In the genomic region with DNA sequence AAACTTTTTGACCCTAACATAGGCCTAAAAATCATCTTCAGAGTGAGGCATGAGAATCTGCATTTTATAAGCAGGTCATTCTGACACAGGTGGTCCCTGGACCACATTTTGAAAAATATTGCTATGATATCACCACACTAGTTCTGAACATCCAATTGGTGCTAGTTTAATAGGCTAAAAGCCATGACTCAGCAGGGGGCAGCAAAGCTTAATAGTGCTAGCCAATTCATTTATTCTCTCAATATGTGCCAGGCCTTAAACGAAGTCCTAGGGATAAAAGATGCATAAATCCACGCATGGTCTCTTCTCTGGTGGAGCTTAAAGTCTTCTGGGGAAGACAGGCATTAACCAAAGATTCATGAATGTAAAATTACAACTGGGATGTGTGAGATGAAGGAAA, we compare ENCODE assay signal across 9 cellular contexts. TPM values are rescaled to one million over a fixed set of nuclear protein-coding genes. Genes with fewer than 3 reads are reported as not detected.
A peak's percentile ranks its signal among the peaks of the same experiment; 100 is the strongest.
DNase-seq lines count a peak whose midpoint lies in the region; ATAC-seq and TF ChIP-seq lines count a peak whose summit lies in the region.
"Had no signal": no experiment of that assay in that cellular context is flagged by ENCODE, and none has a peak within 500 bp of the region (broad histone marks: within the 10 kb centered on the region; RNA-seq: fewer than 3 reads in every experiment).

No MANE protein-coding gene starts in this region.

- H3K79me2 ChIP-seq in OCI-LY7 (ENCODE audit: insufficient read depth, low read depth, low read length), result no peaks in the 10 kb centered on the region

- no peak for ATAC-seq in HG03521 (IDR thresholded peaks at IDR 0.05; ENCODE audit: unreplicated experiment)

- no peaks in the 10 kb centered on the region for H3K36me3 ChIP-seq in OCI-LY7 (ENCODE audit: insufficient read depth, low read length)
- no peaks in the 10 kb centered on the region for H3K36me3 ChIP-seq in testis (ENCODE audit: low read depth, missing control alignments)

- H3K4me1 Mint-ChIP-seq in activated naive CD4-positive, alpha-beta T cell treated with anti-CD3 and anti-CD28 coated beads, Interleukin-2, amount 10 ng/mL, durations not matched to agents 7 days and 5 days, result no peaks in the 10 kb centered on the region

- CTCF ChIA-PET in activated naive CD4-positive, alpha-beta T cell treated with anti-CD3 and anti-CD28 coated beads, Interleukin-2, amount 10 ng/mL, durations not matched to agents 7 days and 5 days (lab: Charles Lee), result interaction anchor here (0.9 to 1.9 kb wide), 4 partner anchors 8 to 81 kb away, joined by 3 to 8 read pairs (median 4); no protein-coding TSS in a partner anchor
- CTCF ChIA-PET in OCI-LY7 (lab: Charles Lee; ENCODE audit: unreplicated experiment), result no interaction called here

- H3K27ac ChIP-seq in OCI-LY7 (ENCODE audit: low read depth, low read length, poor library complexity, severe bottlenecking) (no peak overlapping the region), testis (no peak overlapping the region)

- H3K9me2 ChIP-seq in OCI-LY7 (ENCODE audit: insufficient read depth, low read length), result no peaks in the 10 kb centered on the region

- H3K4me3 ChIP-seq in OCI-LY7 (ENCODE audit: low read depth, low read length, poor library complexity, severe bottlenecking), result no peak overlapping the region
- no peak overlapping the region for H3K4me3 ChIP-seq in testis

- no peak overlapping the region for H3K4me3 Mint-ChIP-seq in activated naive CD4-positive, alpha-beta T cell treated with anti-CD3 and anti-CD28 coated beads, Interleukin-2, amount 10 ng/mL, durations not matched to agents 7 days and 5 days

- no peaks in the 10 kb centered on the region for H4K20me1 ChIP-seq in OCI-LY7 (ENCODE audit: insufficient read depth, low read length)

- H3K4me1 ChIP-seq in OCI-LY7 (ENCODE audit: insufficient read depth, low read length, poor library complexity, severe bottlenecking) (no peaks in the 10 kb centered on the region), testis (no peaks in the 10 kb centered on the region)

- H3K9me3 ChIP-seq in OCI-LY7 (ENCODE audit: low read length) (no peaks in the 10 kb centered on the region), testis (no peaks in the 10 kb centered on the region)

- intact Hi-C loops in OCI-LY7 (cut with micrococcal nuclease; ENCODE audit: unreplicated experiment), result loop anchor here (1.0 kb wide), 1 partner anchor 81 kb away; no protein-coding TSS in a partner anchor
- intact Hi-C loops in testis (cut with DNase I; ENCODE audit: low total_unique reads), result no loop called here

- TF ChIP-seq CTCF in OCI-LY7 (conservative IDR thresholded peaks at IDR 0.05; ENCODE audit: low read length), result peak; percentile 76
- TF ChIP-seq CTCF in testis (IDR thresholded peaks at IDR 0.05), result peak in 1 of 3 experiments; percentile 22

- H3K27me3 Mint-ChIP-seq in activated naive CD4-positive, alpha-beta T cell treated with anti-CD3 and anti-CD28 coated beads, Interleukin-2, amount 10 ng/mL, durations not matched to agents 7 days and 5 days, result peaks cover 31% of the 10 kb centered on the region

- H2AFZ ChIP-seq in OCI-LY7 (ENCODE audit: low read length), result no peak overlapping the region

- H3K4me2 ChIP-seq in OCI-LY7 (ENCODE audit: low read length), result no peak overlapping the region

- H3K9me3 Mint-ChIP-seq in activated naive CD4-positive, alpha-beta T cell treated with anti-CD3 and anti-CD28 coated beads, Interleukin-2, amount 10 ng/mL, durations not matched to agents 7 days and 5 days, result no peaks in the 10 kb centered on the region

- no peaks in the 10 kb centered on the region for H3K27me3 ChIP-seq in testis

- TF ChIP-seq POLR2A in erythroblast (IDR thresholded peaks at IDR 0.05; ENCODE audit: low read length) (no peak), testis (IDR thresholded peaks at IDR 0.05) (no peak)

- DNase-seq in activated naive CD4-positive, alpha-beta T cell treated with anti-CD3 and anti-CD28 coated beads, Interleukin-2, amount 10 ng/mL, durations not matched to agents 7 days and 5 days, result peak; percentile 39
- no peak for DNase-seq in activated naive CD4-positive, alpha-beta T cell (lab: John Stamatoyannopoulos, UW)
- DNase-seq in OCI-LY7 (ENCODE audit: low spot score) (peak; percentile 33), erythroblast (lab: John Stamatoyannopoulos, UW) (peak; percentile 63 to 71), testis (peak; percentile 50), cerebellar nuclear complex (lab: John Stamatoyannopoulos, UW) (no peak), NCI-H2029 treated with DMSO at 0.1 percent for 48 hours (lab: John Stamatoyannopoulos, UW) (no peak)
- DNase-seq: DMS79 had no signal

- no peaks in the 10 kb centered on the region for H3K36me3 Mint-ChIP-seq in activated naive CD4-positive, alpha-beta T cell treated with anti-CD3 and anti-CD28 coated beads, Interleukin-2, amount 10 ng/mL, durations not matched to agents 7 days and 5 days

- 23 to 52% methylated on average over 2 of the region's 2 CpGs for WGBS in testis, 2 donors

- POLR2A ChIA-PET in OCI-LY7 (lab: Charles Lee), result no interaction called here

- H3K27ac Mint-ChIP-seq in activated naive CD4-positive, alpha-beta T cell treated with anti-CD3 and anti-CD28 coated beads, Interleukin-2, amount 10 ng/mL, durations not matched to agents 7 days and 5 days, result no peak overlapping the region

- BruUV-seq in OCI-LY7 (replicated peaks; lab: Mats Ljungman, UMichigan), result no TSS peak

RNA-seq across cellular contexts. Expression of a gene that starts 10.2 kb away (rescaled TPM):
- 31.6 and 35.6 TPM in 2 replicates for total RNA-seq in OCI-LY7 (2014; rRNA removed; shearing (Covaris generic))
- total RNA-seq in OCI-LY7 (2022), result 36.3 and 38.3 TPM in 2 replicates
- total RNA-seq in testis, result 10 to 100 TPM; 58.2 to 89.3 TPM
- polyA plus RNA-seq in testis (ENCODE audit: insufficient read depth, low read depth, low replicate concordance), result 202 TPM

RNA-seq across cellular contexts. Expression of a gene that starts 28.9 kb away (rescaled TPM):
- 2.8 and 3.3 TPM in 2 replicates for total RNA-seq in OCI-LY7 (2014; rRNA removed; shearing (Covaris generic))
- total RNA-seq in OCI-LY7 (2022), result 5.6 and 7.6 TPM in 2 replicates
- 1 to 10 TPM; 4.0 to 6.3 TPM for total RNA-seq in testis
- polyA plus RNA-seq in testis (ENCODE audit: insufficient read depth, low read depth, low replicate concordance), result 5.0 TPM

Comparison
In these comparisons a context has a peak if more than half of its experiments do, and no peak if none do; other contexts are left out.
1. DNase-seq: peak in activated naive CD4-positive, alpha-beta T cell treated with anti-CD3 and anti-CD28 coated beads, Interleukin-2, amount 10 ng/mL, durations not matched to agents 7 days and 5 days (single experiment), OCI-LY7 (single experiment), erythroblast (2 of 2) and testis (single experiment); none in activated naive CD4-positive, alpha-beta T cell (0 of 4), cerebellar nuclear complex (0 of 2) and NCI-H2029 treated with DMSO at 0.1 percent for 48 hours (single experiment).